In genomic region chr12:2582631-2583616, GRCh38 we compare ENCODE assay signal across 8 cellular contexts.
DNase-seq lines count a peak whose midpoint lies in the region; ATAC-seq, FAIRE-seq and TF ChIP-seq lines count a peak whose summit lies in the region.

No MANE protein-coding gene starts in this region.

- DNase-seq in DMS153 treated with DMSO at 0.1 percent for 48 hours (lab: John Stamatoyannopoulos, UW; ENCODE audit: unreplicated experiment), result peak; percentile 44
- DNase-seq in Jurkat, Clone E6-1 (ENCODE audit: low read depth, low spot score), result peak; percentile 12
- DNase-seq in SW480 (ENCODE audit: low spot score), result peak; percentile 53
- no peak for DNase-seq in GM12878 (ENCODE audit: low read depth, low spot score)
- peak; percentile 5 for DNase-seq in iPS DF 19.7 (ENCODE audit: low read depth, low spot score)
- DNase-seq in NCI-H2171 (lab: John Stamatoyannopoulos, UW), result no peak

- no peak overlapping the region for H3K4me3 ChIP-seq in Jurkat, Clone E6-1 (ENCODE audit: low read length)
- H3K4me3 ChIP-seq in GM12878 (no peak overlapping the region), skeletal muscle satellite cell (ENCODE audit: low read length) (no peak overlapping the region)

- peaks cover 2 to 4% of the 10 kb centered on the region in 2 experiments for H3K27me3 ChIP-seq in GM12878 (replicated peaks in 1 of 2; ENCODE audit: control insufficient read depth in 2 of 2, insufficient read depth in 2 of 2, low read length in 1 of 2)
- peaks cover 68% of the 10 kb centered on the region for H3K27me3 ChIP-seq in skeletal muscle satellite cell (ENCODE audit: control insufficient read depth, insufficient read depth, low read length)

- no peak for FAIRE-seq in GM12878 (lab: Jason Lieb, UNC)

- no peaks in the 10 kb centered on the region for H4K20me1 ChIP-seq in GM12878 (ENCODE audit: control insufficient read depth, insufficient read depth)

- no peak overlapping the region for H2AFZ ChIP-seq in GM12878 (ENCODE audit: control insufficient read depth, low read depth, low read length)

- POLR2A ChIA-PET in GM12878 (lab: Charles Lee), result no interaction called here

- RAD21 ChIA-PET in GM12878 (lab: Charles Lee; ENCODE audit: unreplicated experiment), result interaction anchor here (0.6 to 0.9 kb wide), 2 partner anchors 200 to 299 kb away, joined by 3 to 5 read pairs; no protein-coding TSS in a partner anchor

- CTCF ChIA-PET in GM12878 (lab: Yijun Ruan, JAX), result interaction anchor here (0.5 to 2.0 kb wide), 16 partner anchors 13 to 643 kb away, joined by 3 to 8 read pairs (median 3); no protein-coding TSS in a partner anchor

- H3K4me1 ChIP-seq in GM12878 (ENCODE audit: control insufficient read depth, insufficient read depth, low read length) (no peaks in the 10 kb centered on the region), skeletal muscle satellite cell (ENCODE audit: control insufficient read depth, insufficient read depth, low read length) (peaks cover 4% of the 10 kb centered on the region)

- no peak for TF ChIP-seq EP300 in GM12878 (IDR thresholded peaks at IDR 0.05; ENCODE audit: borderline replicate concordance in 1 of 2, control insufficient read depth in 1 of 2, low read depth in 2 of 2, low read length in 2 of 2)

- H3K36me3 ChIP-seq in GM12878 (ENCODE audit: control insufficient read depth in 2 of 2, insufficient read depth in 2 of 2, low read length in 1 of 2) (no peaks in the 10 kb centered on the region), skeletal muscle satellite cell (ENCODE audit: insufficient read depth, low read length) (no peaks in the 10 kb centered on the region)

- TF ChIP-seq RAD21 in GM12878 (IDR thresholded peaks at IDR 0.05; ENCODE audit: insufficient read depth, low read depth, low read length), result peak; percentile 74

- SMC1A ChIA-PET in GM12878 (lab: Charles Lee; ENCODE audit: uncharacterized antibody, unreplicated experiment), result interaction anchor here (0.5 to 1.0 kb wide), 4 partner anchors 23 to 643 kb away, joined by 3 read pairs; no protein-coding TSS in a partner anchor

- intact Hi-C loops in GM12878 (cut with micrococcal nuclease; ENCODE audit: unreplicated experiment), result loop anchor here (1.0 to 10.0 kb wide), 4 partner anchors 224 to 786 kb away; no protein-coding TSS in a partner anchor

- peak; percentile 99 for ATAC-seq in GM12878
- no peak for ATAC-seq in HG02870 (IDR thresholded peaks at IDR 0.05; ENCODE audit: unreplicated experiment)

- 12% methylated on average over 48 of the region's 48 CpGs for WGBS in GM12878 (ENCODE audit: insufficient coverage, insufficient replicate concordance, low lambda C conversion rate, missing lambda C conversion rate)

- no TSS peak for BruUV-seq in GM12878 (replicated peaks; lab: Mats Ljungman, UMichigan)

- peak; percentile 71 to 87 (median 73) for TF ChIP-seq CTCF in GM12878 (IDR thresholded peaks at IDR 0.05 in 2 of 3, conservative IDR thresholded peaks at IDR 0.05 in 1 of 3; ENCODE audit: control insufficient read depth in 2 of 3, extremely low read depth in 1 of 3, insufficient read depth in 1 of 3, low read depth in 3 of 3, low read length in 3 of 3)

- in situ Hi-C loops in GM12878 (cut with MboI), result loop anchor here (10.0 kb wide), 2 partner anchors 528 to 938 kb away; partner anchors contain the start of gene CACNA1C

- H3K4me2 ChIP-seq in GM12878 (ENCODE audit: control insufficient read depth, insufficient read depth) (no peak overlapping the region), skeletal muscle satellite cell (ENCODE audit: low read length) (peak overlapping the region; percentile 68)

- no peaks in the 10 kb centered on the region for H3K79me2 ChIP-seq in GM12878 (ENCODE audit: control insufficient read depth, insufficient read depth, low read length)

- H3K9ac ChIP-seq in GM12878 (ENCODE audit: control insufficient read depth, insufficient read depth, low read length) (no peak overlapping the region), skeletal muscle satellite cell (ENCODE audit: low read depth, low read length) (no peak overlapping the region)

- no peak overlapping the region for H3K27ac ChIP-seq in GM12878 (ENCODE audit: control insufficient read depth, insufficient read depth)

- no peak for TF ChIP-seq POLR2A in GM12878 (IDR thresholded peaks at IDR 0.05; ENCODE audit: low read depth, low read length)

- H3K9me3 ChIP-seq in GM12878 (replicated peaks; ENCODE audit: control insufficient read depth, insufficient read depth, low read length) (no peaks in the 10 kb centered on the region), skeletal muscle satellite cell (replicated peaks; ENCODE audit: low read length) (no peaks in the 10 kb centered on the region)

TF ChIP-seq in GM12878, 131 proteins besides CTCF, POLR2A, EP300 and RAD21 (continues in another document):
- TF ChIP-seq SMARCA5 (IDR thresholded peaks at IDR 0.05) (0 out of 2 replicates have a peak, but pooled peaks have one; percentile 51), BHLHE40 (IDR thresholded peaks at IDR 0.05; ENCODE audit: borderline replicate concordance in 1 of 2, low read depth in 2 of 2, low read length in 1 of 2) (peak; percentile 17 to 23; a peak in 1 of 4 replicates), LARP7 (IDR thresholded peaks at IDR 0.05) (peak; percentile 37; the same call in 1 of the 2 replicates), IRF4 (IDR thresholded peaks at IDR 0.05; ENCODE audit: low read depth, low read length) (no peak), ZBED1 (IDR thresholded peaks at IDR 0.05; ENCODE audit: borderline replicate concordance) (no peak), SMC3 (IDR thresholded peaks at IDR 0.05; ENCODE audit: borderline replicate concordance, low read length) (peak; percentile 85), E2F8 (IDR thresholded peaks at IDR 0.05; ENCODE audit: low read depth, partially characterized antibody) (no peak), RB1 (IDR thresholded peaks at IDR 0.05; ENCODE audit: borderline replicate concordance) (0 out of 2 replicates have a peak, but pooled peaks have one; percentile 33), PKNOX1 (IDR thresholded peaks at IDR 0.05) (no peak), ATF3 (IDR thresholded peaks at IDR 0.05; ENCODE audit: borderline replicate concordance, extremely low read depth, low read depth, low read length) (no peak), RFX5 (IDR thresholded peaks at IDR 0.05; ENCODE audit: low read depth, low read length) (no peak), RUNX3 (IDR thresholded peaks at IDR 0.05; ENCODE audit: low read length) (peak; percentile 54), NFXL1 (IDR thresholded peaks at IDR 0.05; ENCODE audit: borderline replicate concordance) (no peak)
- TF ChIP-seq, protein P1, sequence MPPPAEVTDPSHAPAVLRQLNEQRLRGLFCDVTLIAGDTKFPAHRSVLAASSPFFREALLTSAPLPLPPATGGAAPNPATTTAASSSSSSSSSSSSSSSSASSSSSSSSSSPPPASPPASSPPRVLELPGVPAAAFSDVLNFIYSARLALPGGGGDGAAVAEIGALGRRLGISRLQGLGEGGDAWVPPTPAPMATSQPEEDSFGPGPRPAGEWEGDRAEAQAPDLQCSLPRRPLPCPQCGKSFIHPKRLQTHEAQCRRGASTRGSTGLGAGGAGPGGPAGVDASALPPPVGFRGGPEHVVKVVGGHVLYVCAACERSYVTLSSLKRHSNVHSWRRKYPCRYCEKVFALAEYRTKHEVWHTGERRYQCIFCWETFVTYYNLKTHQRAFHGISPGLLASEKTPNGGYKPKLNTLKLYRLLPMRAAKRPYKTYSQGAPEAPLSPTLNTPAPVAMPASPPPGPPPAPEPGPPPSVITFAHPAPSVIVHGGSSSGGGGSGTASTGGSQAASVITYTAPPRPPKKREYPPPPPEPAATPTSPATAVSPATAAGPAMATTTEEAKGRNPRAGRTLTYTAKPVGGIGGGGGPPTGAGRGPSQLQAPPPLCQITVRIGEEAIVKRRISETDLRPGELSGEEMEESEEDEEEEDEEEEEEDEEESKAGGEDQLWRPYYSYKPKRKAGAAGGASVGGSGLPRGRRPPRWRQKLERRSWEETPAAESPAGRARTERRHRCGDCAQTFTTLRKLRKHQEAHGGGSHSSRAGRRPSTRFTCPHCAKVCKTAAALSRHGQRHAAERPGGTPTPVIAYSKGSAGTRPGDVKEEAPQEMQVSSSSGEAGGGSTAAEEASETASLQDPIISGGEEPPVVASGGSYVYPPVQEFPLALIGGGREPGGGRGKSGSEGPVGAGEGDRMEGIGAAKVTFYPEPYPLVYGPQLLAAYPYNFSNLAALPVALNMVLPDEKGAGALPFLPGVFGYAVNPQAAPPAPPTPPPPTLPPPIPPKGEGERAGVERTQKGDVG (CRISPR knock-in tag; IDR thresholded peaks at IDR 0.05), result no peak

Comparison
In these comparisons a context has a peak if more than half of its experiments do, and no peak if none do; other contexts are left out.
1. DNase-seq: peak in DMS153 treated with DMSO at 0.1 percent for 48 hours (single experiment), Jurkat, Clone E6-1 (single experiment), SW480 (single experiment) and iPS DF 19.7 (single experiment); none in GM12878 (single experiment) and NCI-H2171 (single experiment).